Comparison of ENCODE assay signal across 1 cellular context in the genomic region with DNA sequence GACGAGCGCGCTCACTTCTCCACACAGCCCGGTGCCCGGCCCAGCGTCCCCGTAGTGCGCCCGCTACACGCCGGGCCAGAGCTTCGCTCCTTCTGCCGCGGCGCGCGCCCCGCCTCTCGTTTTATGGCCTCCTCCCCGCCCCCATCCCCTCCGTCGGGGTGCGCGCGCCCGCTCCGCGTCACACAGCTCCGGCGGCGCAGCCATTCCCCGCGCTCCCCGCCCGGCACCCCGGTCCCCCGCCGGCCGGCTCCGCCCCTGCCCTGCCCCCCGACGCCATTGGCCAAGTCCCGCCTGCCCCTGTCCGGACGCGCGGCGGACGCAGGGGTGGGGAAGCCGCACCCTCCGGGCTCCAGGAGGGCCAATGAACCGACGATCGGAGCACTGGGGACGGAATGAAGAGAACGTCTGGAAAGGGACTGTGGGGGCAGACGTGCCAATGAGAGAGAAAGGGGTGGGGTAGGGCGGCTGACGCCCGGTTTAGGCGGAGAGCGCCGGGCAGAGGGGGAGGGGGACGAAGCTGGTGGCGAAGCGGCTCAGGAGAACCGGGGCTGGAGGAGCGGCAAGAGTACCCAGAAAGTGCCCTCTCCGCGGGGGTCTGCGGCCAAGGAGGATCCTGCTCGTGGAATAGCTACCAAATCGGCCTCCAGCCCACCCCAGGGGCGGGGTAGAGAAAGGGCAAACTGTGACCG.
TF ChIP-seq lines count a peak whose summit lies in the region.

A gene with protein sequence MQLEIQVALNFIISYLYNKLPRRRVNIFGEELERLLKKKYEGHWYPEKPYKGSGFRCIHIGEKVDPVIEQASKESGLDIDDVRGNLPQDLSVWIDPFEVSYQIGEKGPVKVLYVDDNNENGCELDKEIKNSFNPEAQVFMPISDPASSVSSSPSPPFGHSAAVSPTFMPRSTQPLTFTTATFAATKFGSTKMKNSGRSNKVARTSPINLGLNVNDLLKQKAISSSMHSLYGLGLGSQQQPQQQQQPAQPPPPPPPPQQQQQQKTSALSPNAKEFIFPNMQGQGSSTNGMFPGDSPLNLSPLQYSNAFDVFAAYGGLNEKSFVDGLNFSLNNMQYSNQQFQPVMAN (minus strand): TSS at position 94 of the 689 bp plus-strand sequence. CDS start 2,337 bp downstream, outside the sequence.

TF ChIP-seq in K562, 482 proteins besides CTCF, POLR2A, EP300 and RAD21 (continued from another document and continues in another):
- TF ChIP-seq, protein P1, sequence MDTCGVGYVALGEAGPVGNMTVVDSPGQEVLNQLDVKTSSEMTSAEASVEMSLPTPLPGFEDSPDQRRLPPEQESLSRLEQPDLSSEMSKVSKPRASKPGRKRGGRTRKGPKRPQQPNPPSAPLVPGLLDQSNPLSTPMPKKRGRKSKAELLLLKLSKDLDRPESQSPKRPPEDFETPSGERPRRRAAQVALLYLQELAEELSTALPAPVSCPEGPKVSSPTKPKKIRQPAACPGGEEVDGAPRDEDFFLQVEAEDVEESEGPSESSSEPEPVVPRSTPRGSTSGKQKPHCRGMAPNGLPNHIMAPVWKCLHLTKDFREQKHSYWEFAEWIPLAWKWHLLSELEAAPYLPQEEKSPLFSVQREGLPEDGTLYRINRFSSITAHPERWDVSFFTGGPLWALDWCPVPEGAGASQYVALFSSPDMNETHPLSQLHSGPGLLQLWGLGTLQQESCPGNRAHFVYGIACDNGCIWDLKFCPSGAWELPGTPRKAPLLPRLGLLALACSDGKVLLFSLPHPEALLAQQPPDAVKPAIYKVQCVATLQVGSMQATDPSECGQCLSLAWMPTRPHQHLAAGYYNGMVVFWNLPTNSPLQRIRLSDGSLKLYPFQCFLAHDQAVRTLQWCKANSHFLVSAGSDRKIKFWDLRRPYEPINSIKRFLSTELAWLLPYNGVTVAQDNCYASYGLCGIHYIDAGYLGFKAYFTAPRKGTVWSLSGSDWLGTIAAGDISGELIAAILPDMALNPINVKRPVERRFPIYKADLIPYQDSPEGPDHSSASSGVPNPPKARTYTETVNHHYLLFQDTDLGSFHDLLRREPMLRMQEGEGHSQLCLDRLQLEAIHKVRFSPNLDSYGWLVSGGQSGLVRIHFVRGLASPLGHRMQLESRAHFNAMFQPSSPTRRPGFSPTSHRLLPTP (IDR thresholded peaks at IDR 0.05; ENCODE audit: borderline replicate concordance, extremely low read depth, insufficient read length): no peak
- 0 out of 2 replicates have a peak, but pooled peaks have one; percentile 13 for TF ChIP-seq ARID2 (IDR thresholded peaks at IDR 0.05)
- TF ChIP-seq TEAD1 (CRISPR knock-in tag; IDR thresholded peaks at IDR 0.05): peak in 1 of 2 experiments; percentile 82; a peak in 2 of 4 replicates
- no peak for TF ChIP-seq ZNF354B (CRISPR knock-in tag; IDR thresholded peaks at IDR 0.05)
- TF ChIP-seq ZFX (CRISPR knock-in tag; IDR thresholded peaks at IDR 0.05): peak; percentile 80
- no peak for TF ChIP-seq SRSF9 (IDR thresholded peaks at IDR 0.05; ENCODE audit: borderline replicate concordance, low read depth, low read length)
- no peak for TF ChIP-seq ZNF780A (CRISPR knock-in tag; IDR thresholded peaks at IDR 0.05)
- TF ChIP-seq NONO (IDR thresholded peaks at IDR 0.05; ENCODE audit: low read depth in 2 of 2, low read length in 1 of 2): peak; percentile 26 to 99; a peak in 3 of 4 replicates
- TF ChIP-seq ARID1B (IDR thresholded peaks at IDR 0.05): no peak; the same call in 1 of the 2 replicates
- TF ChIP-seq POLR3G (IDR thresholded peaks at IDR 0.05; ENCODE audit: extremely low read depth, insufficient read length, insufficient replicate concordance): no peak
- no peak for TF ChIP-seq U2AF2 (optimal IDR thresholded peaks at IDR 0.05; ENCODE audit: low read depth, low read length)
- TF ChIP-seq, protein P2, sequence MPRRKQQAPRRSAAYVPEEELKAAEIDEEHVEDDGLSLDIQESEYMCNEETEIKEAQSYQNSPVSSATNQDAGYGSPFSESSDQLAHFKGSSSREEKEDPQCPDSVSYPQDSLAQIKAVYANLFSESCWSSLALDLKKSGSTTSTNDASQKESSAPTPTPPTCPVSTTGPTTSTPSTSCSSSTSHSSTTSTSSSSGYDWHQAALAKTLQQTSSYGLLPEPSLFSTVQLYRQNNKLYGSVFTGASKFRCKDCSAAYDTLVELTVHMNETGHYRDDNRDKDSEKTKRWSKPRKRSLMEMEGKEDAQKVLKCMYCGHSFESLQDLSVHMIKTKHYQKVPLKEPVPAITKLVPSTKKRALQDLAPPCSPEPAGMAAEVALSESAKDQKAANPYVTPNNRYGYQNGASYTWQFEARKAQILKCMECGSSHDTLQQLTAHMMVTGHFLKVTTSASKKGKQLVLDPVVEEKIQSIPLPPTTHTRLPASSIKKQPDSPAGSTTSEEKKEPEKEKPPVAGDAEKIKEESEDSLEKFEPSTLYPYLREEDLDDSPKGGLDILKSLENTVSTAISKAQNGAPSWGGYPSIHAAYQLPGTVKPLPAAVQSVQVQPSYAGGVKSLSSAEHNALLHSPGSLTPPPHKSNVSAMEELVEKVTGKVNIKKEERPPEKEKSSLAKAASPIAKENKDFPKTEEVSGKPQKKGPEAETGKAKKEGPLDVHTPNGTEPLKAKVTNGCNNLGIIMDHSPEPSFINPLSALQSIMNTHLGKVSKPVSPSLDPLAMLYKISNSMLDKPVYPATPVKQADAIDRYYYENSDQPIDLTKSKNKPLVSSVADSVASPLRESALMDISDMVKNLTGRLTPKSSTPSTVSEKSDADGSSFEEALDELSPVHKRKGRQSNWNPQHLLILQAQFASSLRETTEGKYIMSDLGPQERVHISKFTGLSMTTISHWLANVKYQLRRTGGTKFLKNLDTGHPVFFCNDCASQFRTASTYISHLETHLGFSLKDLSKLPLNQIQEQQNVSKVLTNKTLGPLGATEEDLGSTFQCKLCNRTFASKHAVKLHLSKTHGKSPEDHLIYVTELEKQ (CRISPR knock-in tag; IDR thresholded peaks at IDR 0.05): no peak
- TF ChIP-seq, protein P3, sequence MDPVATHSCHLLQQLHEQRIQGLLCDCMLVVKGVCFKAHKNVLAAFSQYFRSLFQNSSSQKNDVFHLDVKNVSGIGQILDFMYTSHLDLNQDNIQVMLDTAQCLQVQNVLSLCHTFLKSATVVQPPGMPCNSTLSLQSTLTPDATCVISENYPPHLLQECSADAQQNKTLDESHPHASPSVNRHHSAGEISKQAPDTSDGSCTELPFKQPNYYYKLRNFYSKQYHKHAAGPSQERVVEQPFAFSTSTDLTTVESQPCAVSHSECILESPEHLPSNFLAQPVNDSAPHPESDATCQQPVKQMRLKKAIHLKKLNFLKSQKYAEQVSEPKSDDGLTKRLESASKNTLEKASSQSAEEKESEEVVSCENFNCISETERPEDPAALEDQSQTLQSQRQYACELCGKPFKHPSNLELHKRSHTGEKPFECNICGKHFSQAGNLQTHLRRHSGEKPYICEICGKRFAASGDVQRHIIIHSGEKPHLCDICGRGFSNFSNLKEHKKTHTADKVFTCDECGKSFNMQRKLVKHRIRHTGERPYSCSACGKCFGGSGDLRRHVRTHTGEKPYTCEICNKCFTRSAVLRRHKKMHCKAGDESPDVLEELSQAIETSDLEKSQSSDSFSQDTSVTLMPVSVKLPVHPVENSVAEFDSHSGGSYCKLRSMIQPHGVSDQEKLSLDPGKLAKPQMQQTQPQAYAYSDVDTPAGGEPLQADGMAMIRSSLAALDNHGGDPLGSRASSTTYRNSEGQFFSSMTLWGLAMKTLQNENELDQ (CRISPR knock-in tag; IDR thresholded peaks at IDR 0.05; ENCODE audit: borderline replicate concordance): no peak
- no peak for TF ChIP-seq RFX1 (IDR thresholded peaks at IDR 0.05)
- TF ChIP-seq STAT5B (CRISPR knock-in tag; IDR thresholded peaks at IDR 0.05): no peak
- no peak for TF ChIP-seq ZNF507 (tag; conservative IDR thresholded peaks at IDR 0.05)
- TF ChIP-seq U2AF1 (optimal IDR thresholded peaks at IDR 0.05; ENCODE audit: low read depth, low read length): peak; percentile 86
- TF ChIP-seq KDM5B (IDR thresholded peaks at IDR 0.05; ENCODE audit: insufficient replicate concordance, low read depth, low read length): peak; percentile 99
- TF ChIP-seq, protein P4, sequence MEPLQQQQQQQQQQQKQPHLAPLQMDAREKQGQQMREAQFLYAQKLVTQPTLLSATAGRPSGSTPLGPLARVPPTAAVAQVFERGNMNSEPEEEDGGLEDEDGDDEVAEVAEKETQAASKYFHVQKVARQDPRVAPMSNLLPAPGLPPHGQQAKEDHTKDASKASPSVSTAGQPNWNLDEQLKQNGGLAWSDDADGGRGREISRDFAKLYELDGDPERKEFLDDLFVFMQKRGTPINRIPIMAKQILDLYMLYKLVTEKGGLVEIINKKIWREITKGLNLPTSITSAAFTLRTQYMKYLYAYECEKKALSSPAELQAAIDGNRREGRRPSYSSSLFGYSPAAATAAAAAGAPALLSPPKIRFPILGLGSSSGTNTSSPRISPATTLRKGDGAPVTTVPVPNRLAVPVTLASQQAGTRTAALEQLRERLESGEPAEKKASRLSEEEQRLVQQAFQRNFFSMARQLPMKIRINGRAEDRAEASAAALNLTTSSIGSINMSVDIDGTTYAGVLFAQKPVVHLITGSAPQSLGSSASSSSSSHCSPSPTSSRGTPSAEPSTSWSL (CRISPR knock-in tag; IDR thresholded peaks at IDR 0.05; ENCODE audit: borderline replicate concordance): 0 out of 2 replicates have a peak, but pooled peaks have one; percentile 29
- no peak for TF ChIP-seq RBM15 (IDR thresholded peaks at IDR 0.05; ENCODE audit: insufficient read depth, low read length)
- TF ChIP-seq, protein P5, sequence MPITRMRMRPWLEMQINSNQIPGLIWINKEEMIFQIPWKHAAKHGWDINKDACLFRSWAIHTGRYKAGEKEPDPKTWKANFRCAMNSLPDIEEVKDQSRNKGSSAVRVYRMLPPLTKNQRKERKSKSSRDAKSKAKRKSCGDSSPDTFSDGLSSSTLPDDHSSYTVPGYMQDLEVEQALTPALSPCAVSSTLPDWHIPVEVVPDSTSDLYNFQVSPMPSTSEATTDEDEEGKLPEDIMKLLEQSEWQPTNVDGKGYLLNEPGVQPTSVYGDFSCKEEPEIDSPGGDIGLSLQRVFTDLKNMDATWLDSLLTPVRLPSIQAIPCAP (CRISPR knock-in tag; IDR thresholded peaks at IDR 0.05; ENCODE audit: borderline replicate concordance): no peak
- TF ChIP-seq L3MBTL2 (IDR thresholded peaks at IDR 0.05): no peak; the same call in 1 of the 2 replicates
- TF ChIP-seq PHB (CRISPR knock-in tag; IDR thresholded peaks at IDR 0.05): peak; percentile 95; the same call in 1 of the 2 replicates
- TF ChIP-seq HEY1 (CRISPR knock-in tag; IDR thresholded peaks at IDR 0.05; ENCODE audit: borderline replicate concordance): no peak
- TF ChIP-seq, protein P6, sequence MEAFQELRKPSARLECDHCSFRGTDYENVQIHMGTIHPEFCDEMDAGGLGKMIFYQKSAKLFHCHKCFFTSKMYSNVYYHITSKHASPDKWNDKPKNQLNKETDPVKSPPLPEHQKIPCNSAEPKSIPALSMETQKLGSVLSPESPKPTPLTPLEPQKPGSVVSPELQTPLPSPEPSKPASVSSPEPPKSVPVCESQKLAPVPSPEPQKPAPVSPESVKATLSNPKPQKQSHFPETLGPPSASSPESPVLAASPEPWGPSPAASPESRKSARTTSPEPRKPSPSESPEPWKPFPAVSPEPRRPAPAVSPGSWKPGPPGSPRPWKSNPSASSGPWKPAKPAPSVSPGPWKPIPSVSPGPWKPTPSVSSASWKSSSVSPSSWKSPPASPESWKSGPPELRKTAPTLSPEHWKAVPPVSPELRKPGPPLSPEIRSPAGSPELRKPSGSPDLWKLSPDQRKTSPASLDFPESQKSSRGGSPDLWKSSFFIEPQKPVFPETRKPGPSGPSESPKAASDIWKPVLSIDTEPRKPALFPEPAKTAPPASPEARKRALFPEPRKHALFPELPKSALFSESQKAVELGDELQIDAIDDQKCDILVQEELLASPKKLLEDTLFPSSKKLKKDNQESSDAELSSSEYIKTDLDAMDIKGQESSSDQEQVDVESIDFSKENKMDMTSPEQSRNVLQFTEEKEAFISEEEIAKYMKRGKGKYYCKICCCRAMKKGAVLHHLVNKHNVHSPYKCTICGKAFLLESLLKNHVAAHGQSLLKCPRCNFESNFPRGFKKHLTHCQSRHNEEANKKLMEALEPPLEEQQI (IDR thresholded peaks at IDR 0.05): no peak
- TF ChIP-seq FOXK2 (conservative IDR thresholded peaks at IDR 0.05 in 1 of 2, IDR thresholded peaks at IDR 0.05 in 1 of 2; ENCODE audit: low read depth in 2 of 2): no peak
- TF ChIP-seq MTF1 (CRISPR knock-in tag; IDR thresholded peaks at IDR 0.05; ENCODE audit: borderline replicate concordance): no peak
- no peak for TF ChIP-seq ARHGAP35 (IDR thresholded peaks at IDR 0.05; ENCODE audit: partially characterized antibody)
- peak; percentile 82 for TF ChIP-seq TAF9B (IDR thresholded peaks at IDR 0.05; ENCODE audit: partially characterized antibody)
- TF ChIP-seq NCOR1 (IDR thresholded peaks at IDR 0.05): peak; percentile 42; the same call in 1 of the 2 replicates
- TF ChIP-seq, protein P7, sequence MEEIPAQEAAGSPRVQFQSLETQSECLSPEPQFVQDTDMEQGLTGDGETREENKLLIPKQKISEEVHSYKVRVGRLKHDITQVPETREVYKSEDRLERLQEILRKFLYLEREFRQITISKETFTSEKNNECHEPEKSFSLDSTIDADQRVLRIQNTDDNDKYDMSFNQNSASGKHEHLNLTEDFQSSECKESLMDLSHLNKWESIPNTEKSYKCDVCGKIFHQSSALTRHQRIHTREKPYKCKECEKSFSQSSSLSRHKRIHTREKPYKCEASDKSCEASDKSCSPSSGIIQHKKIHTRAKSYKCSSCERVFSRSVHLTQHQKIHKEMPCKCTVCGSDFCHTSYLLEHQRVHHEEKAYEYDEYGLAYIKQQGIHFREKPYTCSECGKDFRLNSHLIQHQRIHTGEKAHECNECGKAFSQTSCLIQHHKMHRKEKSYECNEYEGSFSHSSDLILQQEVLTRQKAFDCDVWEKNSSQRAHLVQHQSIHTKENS (CRISPR knock-in tag; IDR thresholded peaks at IDR 0.05): no peak
- TF ChIP-seq, protein P8, sequence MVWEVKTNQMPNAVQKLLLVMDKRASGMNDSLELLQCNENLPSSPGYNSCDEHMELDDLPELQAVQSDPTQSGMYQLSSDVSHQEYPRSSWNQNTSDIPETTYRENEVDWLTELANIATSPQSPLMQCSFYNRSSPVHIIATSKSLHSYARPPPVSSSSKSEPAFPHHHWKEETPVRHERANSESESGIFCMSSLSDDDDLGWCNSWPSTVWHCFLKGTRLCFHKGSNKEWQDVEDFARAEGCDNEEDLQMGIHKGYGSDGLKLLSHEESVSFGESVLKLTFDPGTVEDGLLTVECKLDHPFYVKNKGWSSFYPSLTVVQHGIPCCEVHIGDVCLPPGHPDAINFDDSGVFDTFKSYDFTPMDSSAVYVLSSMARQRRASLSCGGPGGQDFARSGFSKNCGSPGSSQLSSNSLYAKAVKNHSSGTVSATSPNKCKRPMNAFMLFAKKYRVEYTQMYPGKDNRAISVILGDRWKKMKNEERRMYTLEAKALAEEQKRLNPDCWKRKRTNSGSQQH (CRISPR knock-in tag; IDR thresholded peaks at IDR 0.05): peak; percentile 60; the same call in 1 of the 2 replicates
- TF ChIP-seq, protein P9, sequence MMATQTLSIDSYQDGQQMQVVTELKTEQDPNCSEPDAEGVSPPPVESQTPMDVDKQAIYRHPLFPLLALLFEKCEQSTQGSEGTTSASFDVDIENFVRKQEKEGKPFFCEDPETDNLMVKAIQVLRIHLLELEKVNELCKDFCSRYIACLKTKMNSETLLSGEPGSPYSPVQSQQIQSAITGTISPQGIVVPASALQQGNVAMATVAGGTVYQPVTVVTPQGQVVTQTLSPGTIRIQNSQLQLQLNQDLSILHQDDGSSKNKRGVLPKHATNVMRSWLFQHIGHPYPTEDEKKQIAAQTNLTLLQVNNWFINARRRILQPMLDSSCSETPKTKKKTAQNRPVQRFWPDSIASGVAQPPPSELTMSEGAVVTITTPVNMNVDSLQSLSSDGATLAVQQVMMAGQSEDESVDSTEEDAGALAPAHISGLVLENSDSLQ (IDR thresholded peaks at IDR 0.05): no peak
- TF ChIP-seq ZNF384 (IDR thresholded peaks at IDR 0.05; ENCODE audit: low read depth, low read length): 0 out of 2 replicates have a peak, but pooled peaks have one; percentile 5
- TF ChIP-seq E2F3 (CRISPR knock-in tag; IDR thresholded peaks at IDR 0.05): peak; percentile 28; the same call in 1 of the 2 replicates
- peak; percentile 98 for TF ChIP-seq POLR2H (tag; IDR thresholded peaks at IDR 0.05; ENCODE audit: low read depth)
